25 cellular contexts compared by ENCODE assay signal in the genomic region with DNA sequence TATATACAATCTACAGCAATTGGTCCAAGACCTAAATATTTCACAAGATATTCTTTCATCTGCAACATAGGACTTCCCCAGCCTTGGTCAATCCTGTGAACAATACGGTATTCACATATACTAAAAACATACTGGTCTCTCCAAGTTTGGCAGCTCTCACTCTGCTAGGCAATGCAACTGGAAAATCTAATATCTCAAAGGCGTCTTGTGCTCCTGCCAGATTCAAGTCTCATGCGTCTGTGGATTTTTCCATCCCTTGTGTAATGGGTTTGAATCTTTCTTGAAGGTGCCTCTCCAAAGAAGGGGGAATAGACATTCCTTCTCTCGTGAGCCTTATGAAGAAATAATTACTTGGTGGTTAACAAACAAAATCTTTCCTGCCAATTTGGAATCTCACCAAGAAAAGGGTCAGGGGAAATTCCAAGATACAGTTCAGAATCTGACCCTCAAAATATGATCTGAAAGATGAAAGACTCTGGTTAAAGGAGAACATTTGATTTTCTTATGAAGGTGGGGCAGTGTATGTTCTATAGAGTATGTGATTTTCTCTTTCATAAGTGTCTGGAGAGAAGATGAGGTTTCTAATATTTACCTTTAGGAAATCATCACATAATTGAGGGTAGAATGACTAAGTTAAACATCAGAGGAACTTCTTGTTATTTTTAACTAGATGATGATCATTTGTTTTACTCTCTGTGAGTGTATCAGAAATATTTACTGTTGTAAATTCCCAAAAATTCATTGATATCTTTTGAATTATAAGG. TPM values are rescaled to one million over a fixed set of nuclear protein-coding genes. Genes with fewer than 3 reads are reported as not detected.
DNase-seq lines count a peak whose midpoint lies in the region; ATAC-seq and TF ChIP-seq lines count a peak whose summit lies in the region.
"Had no signal": no experiment of that assay in that cellular context is flagged by ENCODE, and none has a peak within 500 bp of the region (broad histone marks: within the 10 kb centered on the region; RNA-seq: fewer than 3 reads in every experiment).

No MANE protein-coding gene starts in this region.

- CTCF ChIA-PET in GM10248 (lab: Yijun Ruan, JAX) = no interaction called here
- CTCF ChIA-PET in activated naive CD4-positive, alpha-beta T cell treated with anti-CD3 and anti-CD28 coated beads for 36 hours (lab: Charles Lee) = no interaction called here

- H3K36me3 ChIP-seq in ACC112 (ENCODE audit: insufficient read depth, low read length) (no peaks in the 10 kb centered on the region), left lung (no peaks in the 10 kb centered on the region)
- H3K36me3 ChIP-seq: HAP-1, heart right ventricle, uterus had no signal

- H3K27me3 ChIP-seq in ACC112 (ENCODE audit: insufficient read depth, low read length) (no peaks in the 10 kb centered on the region), left lung (no peaks in the 10 kb centered on the region)
- H3K27me3 ChIP-seq: testis, uterus had no signal

- H3K4me3 ChIP-seq in ACC112 (ENCODE audit: low read depth, low read length) (no peak overlapping the region), astrocyte of the spinal cord (ENCODE audit: low read depth, low read length) (no peak overlapping the region), left lung (no peak overlapping the region)
- H3K4me3 ChIP-seq: HAP-1, heart right ventricle, testis, uterus had no signal

- no peak overlapping the region for H3K27ac Mint-ChIP-seq in activated naive CD4-positive, alpha-beta T cell treated with anti-CD3 and anti-CD28 coated beads for 36 hours
- H3K27ac Mint-ChIP-seq: natural killer cell treated with Interleukin-12 subunit alpha and Interleukin-12 subunit beta and Interleukin-15 and Interleukin-18, amount 100 ng/mL, for 72 hours; stimulated activated memory B cell treated with anti-CD40 and anti-IgM and Interleukin-4, amounts not matched to agents 10 μg/mL and 1 μg/mL and 100 μg/mL, for 72 hours had no signal

- TF ChIP-seq CTCF in astrocyte of the spinal cord (IDR thresholded peaks at IDR 0.05; ENCODE audit: low read depth, low read length) (no peak), GM10248 (IDR thresholded peaks at IDR 0.05; ENCODE audit: control extremely low read depth, extremely low read depth, low read depth, missing control alignments) (no peak), left lung (IDR thresholded peaks at IDR 0.05) (no peak)

- no peaks in the 10 kb centered on the region for H3K79me2 ChIP-seq in ACC112 (ENCODE audit: control insufficient read depth, insufficient read depth, low read length, unreplicated experiment)

- H3K9me3 ChIP-seq in left lung = no peaks in the 10 kb centered on the region
- H3K9me3 ChIP-seq: HAP-1, heart right ventricle, testis, uterus had no signal

- POLR2A ChIA-PET in GM10248 (lab: Yijun Ruan, JAX) = no interaction called here

- H3K9me3 Mint-ChIP-seq in activated naive CD4-positive, alpha-beta T cell treated with anti-CD3 and anti-CD28 coated beads for 36 hours = no peaks in the 10 kb centered on the region
- H3K9me3 Mint-ChIP-seq: natural killer cell treated with Interleukin-12 subunit alpha and Interleukin-12 subunit beta and Interleukin-15 and Interleukin-18, amount 100 ng/mL, for 72 hours; stimulated activated memory B cell treated with anti-CD40 and anti-IgM and Interleukin-4, amounts not matched to agents 10 μg/mL and 1 μg/mL and 100 μg/mL, for 72 hours had no signal

- peak overlapping the region; percentile 41 for H2AFZ ChIP-seq in ACC112 (ENCODE audit: low read length, unreplicated experiment)

- H3K36me3 Mint-ChIP-seq in activated naive CD4-positive, alpha-beta T cell treated with anti-CD3 and anti-CD28 coated beads for 36 hours (ENCODE audit: low read depth) = no peaks in the 10 kb centered on the region
- H3K36me3 Mint-ChIP-seq: natural killer cell treated with Interleukin-12 subunit alpha and Interleukin-12 subunit beta and Interleukin-15 and Interleukin-18, amount 100 ng/mL, for 72 hours; stimulated activated memory B cell treated with anti-CD40 and anti-IgM and Interleukin-4, amounts not matched to agents 10 μg/mL and 1 μg/mL and 100 μg/mL, for 72 hours had no signal

- peaks cover 10% of the 10 kb centered on the region for H3K4me1 Mint-ChIP-seq in activated naive CD4-positive, alpha-beta T cell treated with anti-CD3 and anti-CD28 coated beads for 36 hours (ENCODE audit: low read depth)
- H3K4me1 Mint-ChIP-seq: stimulated activated memory B cell treated with anti-CD40 and anti-IgM and Interleukin-4, amounts not matched to agents 10 μg/mL and 1 μg/mL and 100 μg/mL, for 72 hours had no signal

- H3K27ac ChIP-seq in ACC112 (ENCODE audit: low read depth, low read length) = peak overlapping the region; percentile 33; the same call in 1 of the 2 replicates
- no peak overlapping the region for H3K27ac ChIP-seq in left lung
- H3K27ac ChIP-seq: heart right ventricle, testis, uterus had no signal

- ATAC-seq in left lung = no peak
- ATAC-seq: heart right ventricle; natural killer cell treated with Interleukin-12 subunit alpha and Interleukin-12 subunit beta and Interleukin-15 and Interleukin-18, amount 100 ng/mL, for 72 hours; stimulated activated memory B cell treated with anti-CD40 and anti-IgM and Interleukin-4, amounts not matched to agents 10 μg/mL and 1 μg/mL and 100 μg/mL, for 72 hours had no signal

- H3K4me1 ChIP-seq in ACC112 (ENCODE audit: control insufficient read depth, insufficient read depth, low read length, unreplicated experiment) (peaks cover 17% of the 10 kb centered on the region), left lung (no peaks in the 10 kb centered on the region)
- H3K4me1 ChIP-seq: HAP-1, testis, uterus had no signal

- intact Hi-C loops in left lung (cut with DNase I) = no loop called here
- intact Hi-C loops in activated naive CD4-positive, alpha-beta T cell treated with anti-CD3 and anti-CD28 coated beads for 36 hours (cut with micrococcal nuclease) = no loop called here

- H3K4me3 Mint-ChIP-seq in activated naive CD4-positive, alpha-beta T cell treated with anti-CD3 and anti-CD28 coated beads for 36 hours = no peak overlapping the region
- H3K4me3 Mint-ChIP-seq: natural killer cell treated with Interleukin-12 subunit alpha and Interleukin-12 subunit beta and Interleukin-15 and Interleukin-18, amount 100 ng/mL, for 72 hours; stimulated activated memory B cell treated with anti-CD40 and anti-IgM and Interleukin-4, amounts not matched to agents 10 μg/mL and 1 μg/mL and 100 μg/mL, for 72 hours had no signal

- DNase-seq in M059J (ENCODE audit: low read depth) = peak; percentile 22
- peak; percentile 22 for DNase-seq in astrocyte of the spinal cord (ENCODE audit: low read depth, low spot score)
- DNase-seq in fibroblast of the conjunctiva (ENCODE audit: low read depth) = peak; percentile 29
- DNase-seq in GOT3 (lab: John Stamatoyannopoulos, UW) = no peak
- no peak for DNase-seq in GM10248 (ENCODE audit: extremely low spot score)
- DNase-seq in left lung = no peak
- DNase-seq in activated naive CD4-positive, alpha-beta T cell treated with anti-CD3 and anti-CD28 coated beads for 36 hours = no peak
- DNase-seq: ACHN; activated CD4-positive, alpha-beta T cell treated with anti-CD3 and anti-CD28 coated beads for 1 hour; activated naive CD4-positive, alpha-beta T cell treated with Interleukin-2 at 50 U/mL for 16 hours; activated T-cell treated with anti-CD3 and anti-CD28 coated beads, Interleukin-2, amount 50 U/mL, for 48 hours; aorta; C1 segment of cervical spinal cord; heart right ventricle; midbrain; NCI-H2171 treated with DMSO at 0.1 percent for 48 hours; NCI-H526 treated with DMSO at 0.1 percent for 48 hours; SHP77; stimulated activated CD4-positive, alpha-beta T cell treated with anti-CD3 and anti-CD28 coated beads, Interleukin-2, amount 100 ng/mL, for 24 hours; testis; uterus had no signal

- in situ Hi-C loops in astrocyte of the spinal cord (cut with HindIII; ENCODE audit: low sequenced_read_pairs) = no loop called here

- peaks cover 9% of the 10 kb centered on the region for H3K27me3 Mint-ChIP-seq in activated naive CD4-positive, alpha-beta T cell treated with anti-CD3 and anti-CD28 coated beads for 36 hours (ENCODE audit: low read depth)

RNA-seq across cellular contexts. Expression of a gene that starts 27.6 kb away (rescaled TPM):
- 26.1 and 29.5 TPM in 2 replicates for total RNA-seq in M059J (2014; rRNA removed; shearing (Covaris generic))
- 10 to 100 TPM; 32.7 to 32.9 TPM for total RNA-seq in left lung
- 1 to 10 TPM; 4.1 to 4.4 TPM for total RNA-seq in activated naive CD4-positive, alpha-beta T cell treated with anti-CD3 and anti-CD28 coated beads for 36 hours

Comparison
In these comparisons a context has a peak if more than half of its experiments do, and no peak if none do; other contexts are left out.
1. DNase-seq: peak in M059J (single experiment), astrocyte of the spinal cord (single experiment) and fibroblast of the conjunctiva (single experiment); none in GOT3 (single experiment), GM10248 (single experiment), left lung (0 of 2) and activated naive CD4-positive, alpha-beta T cell treated with anti-CD3 and anti-CD28 coated beads for 36 hours (single experiment).